ENCODE assay signal across 18 cellular contexts in the genomic region with DNA sequence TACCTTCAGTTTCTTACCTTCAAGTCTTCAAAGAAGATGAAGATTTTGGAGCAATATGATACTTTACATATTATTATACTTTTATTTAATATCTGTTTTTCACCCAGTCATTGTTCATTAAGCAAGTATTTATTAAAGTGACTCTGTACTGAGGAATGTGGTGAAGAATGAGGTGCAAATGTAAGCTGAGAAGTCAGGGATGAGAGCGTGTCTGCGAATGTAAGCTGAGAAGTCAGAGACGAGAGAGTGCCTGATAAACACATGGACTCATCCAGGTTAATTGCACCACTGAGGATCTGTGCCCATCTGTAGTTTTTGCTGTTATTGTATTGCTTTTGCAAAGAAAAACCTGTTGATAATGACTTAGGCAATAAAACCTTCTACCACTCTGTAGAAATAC.
DNase-seq lines count a peak whose midpoint lies in the region; ATAC-seq and TF ChIP-seq lines count a peak whose summit lies in the region.
"Had no signal": no experiment of that assay in that cellular context is flagged by ENCODE, and none has a peak within 500 bp of the region (broad histone marks: within the 10 kb centered on the region; RNA-seq: fewer than 3 reads in every experiment).

No MANE protein-coding gene starts in this region.

- POLR2A ChIA-PET in PC-9 (lab: Charles Lee; ENCODE audit: unreplicated experiment): interaction anchor here (0.7 kb wide), 1 partner anchor 513 kb away, joined by 3 read pairs; no protein-coding TSS in a partner anchor

- no peaks in the 10 kb centered on the region for H4K20me1 ChIP-seq in PC-9 (ENCODE audit: insufficient read depth)
- H4K20me1 ChIP-seq: BLaER1 had no signal

- H3K9me3 ChIP-seq in PC-9 (ENCODE audit: insufficient read depth, low read depth): no peaks in the 10 kb centered on the region
- H3K9me3 ChIP-seq: BLaER1, gastrocnemius medialis had no signal

- no peaks in the 10 kb centered on the region for H3K9me3 Mint-ChIP-seq in endothelial cell (ENCODE audit: unreplicated experiment)
- no peaks in the 10 kb centered on the region for H3K9me3 Mint-ChIP-seq in stimulated activated effector memory CD8-positive, alpha-beta T cell treated with anti-CD3 and anti-CD28 coated beads, Interleukin-12 subunit alpha, Interleukin-12 subunit beta, amount 100 ng/mL, for 72 hours
- H3K9me3 Mint-ChIP-seq: activated naive CD8-positive, alpha-beta T cell treated with anti-CD3 and anti-CD28 coated beads, Interleukin-2, amount 50 U/mL, for 24 hours had no signal

- H3K4me3 ChIP-seq in PC-9: no peak overlapping the region
- H3K4me3 ChIP-seq: BLaER1, gastrocnemius medialis had no signal

- H3K4me1 Mint-ChIP-seq in endothelial cell (ENCODE audit: unreplicated experiment): peaks cover 15% of the 10 kb centered on the region
- no peaks in the 10 kb centered on the region for H3K4me1 Mint-ChIP-seq in stimulated activated effector memory CD8-positive, alpha-beta T cell treated with anti-CD3 and anti-CD28 coated beads, Interleukin-12 subunit alpha, Interleukin-12 subunit beta, amount 100 ng/mL, for 72 hours
- H3K4me1 Mint-ChIP-seq: activated naive CD8-positive, alpha-beta T cell treated with anti-CD3 and anti-CD28 coated beads, Interleukin-2, amount 50 U/mL, for 24 hours had no signal

- no peak for TF ChIP-seq CTCF in PC-9 (conservative IDR thresholded peaks at IDR 0.05)
- no peak for TF ChIP-seq CTCF in endothelial cell (IDR thresholded peaks at IDR 0.05; ENCODE audit: unreplicated experiment)

- H3F3A ChIP-seq in PC-9 (ENCODE audit: insufficient read depth, low read depth): no peaks in the 10 kb centered on the region

- H3K79me2 ChIP-seq in PC-9 (ENCODE audit: low read depth): no peaks in the 10 kb centered on the region

- no peak overlapping the region for H3K27ac Mint-ChIP-seq in endothelial cell (ENCODE audit: unreplicated experiment)
- no peak overlapping the region for H3K27ac Mint-ChIP-seq in stimulated activated effector memory CD8-positive, alpha-beta T cell treated with anti-CD3 and anti-CD28 coated beads, Interleukin-12 subunit alpha, Interleukin-12 subunit beta, amount 100 ng/mL, for 72 hours
- H3K27ac Mint-ChIP-seq: activated naive CD8-positive, alpha-beta T cell treated with anti-CD3 and anti-CD28 coated beads, Interleukin-2, amount 50 U/mL, for 24 hours had no signal

- CTCF ChIA-PET in PC-9 (lab: Charles Lee): no interaction called here

- H3K4me3 Mint-ChIP-seq in endothelial cell (ENCODE audit: unreplicated experiment): no peak overlapping the region
- H3K4me3 Mint-ChIP-seq in stimulated activated effector memory CD8-positive, alpha-beta T cell treated with anti-CD3 and anti-CD28 coated beads, Interleukin-12 subunit alpha, Interleukin-12 subunit beta, amount 100 ng/mL, for 72 hours: no peak overlapping the region
- H3K4me3 Mint-ChIP-seq: activated naive CD8-positive, alpha-beta T cell treated with anti-CD3 and anti-CD28 coated beads, Interleukin-2, amount 50 U/mL, for 24 hours had no signal

- H3K36me3 ChIP-seq in PC-9 (ENCODE audit: low read depth): no peaks in the 10 kb centered on the region
- H3K36me3 ChIP-seq: BLaER1, gastrocnemius medialis had no signal

- no peak overlapping the region for H3K4me2 ChIP-seq in PC-9
- H3K4me2 ChIP-seq: BLaER1, KMS-11 had no signal

- DNase-seq in HCEC 1CT (peak; percentile 64), PC-9 (peak; percentile 38 to 62), fibroblast of gingiva (ENCODE audit: low read depth) (peak; percentile 62), non-pigmented ciliary epithelial cell (ENCODE audit: low read depth) (peak; percentile 63), endothelial cell (ENCODE audit: low spot score) (no peak)
- no peak for DNase-seq in stimulated activated effector memory CD8-positive, alpha-beta T cell treated with anti-CD3 and anti-CD28 coated beads, Interleukin-12 subunit alpha, Interleukin-12 subunit beta, amount 100 ng/mL, for 72 hours (ENCODE audit: low spot score in 2 of 2)
- DNase-seq: activated CD4-positive, alpha-beta T cell treated with anti-CD3 and anti-CD28 coated beads, Interleukin-2, amount 50 U/mL, for 1 hour; activated naive CD8-positive, alpha-beta T cell treated with anti-CD3 and anti-CD28 coated beads, Interleukin-2, amount 50 U/mL, for 24 hours; activated T-cell treated with anti-CD3 and anti-CD28 coated beads, Interleukin-2, amount 50 U/mL, for 48 hours; cortex of kidney; DMS79; gastrocnemius medialis; NCI-H1694; SHP77 treated with DMSO at 0.1 percent for 48 hours had no signal

- H3K36me3 Mint-ChIP-seq in endothelial cell (ENCODE audit: low read depth, unreplicated experiment): no peaks in the 10 kb centered on the region
- no peaks in the 10 kb centered on the region for H3K36me3 Mint-ChIP-seq in stimulated activated effector memory CD8-positive, alpha-beta T cell treated with anti-CD3 and anti-CD28 coated beads, Interleukin-12 subunit alpha, Interleukin-12 subunit beta, amount 100 ng/mL, for 72 hours

- no peaks in the 10 kb centered on the region for H3K27me3 ChIP-seq in PC-9 (ENCODE audit: insufficient read depth, low read depth)
- H3K27me3 ChIP-seq: BLaER1, gastrocnemius medialis had no signal

- H3K27me3 Mint-ChIP-seq in endothelial cell (ENCODE audit: unreplicated experiment): peaks cover 2% of the 10 kb centered on the region
- H3K27me3 Mint-ChIP-seq: activated naive CD8-positive, alpha-beta T cell treated with anti-CD3 and anti-CD28 coated beads, Interleukin-2, amount 50 U/mL, for 24 hours had no signal

- 0 out of 2 replicates have a peak, but pooled peaks cover 8% of the 10 kb centered on the region for H3K4me1 ChIP-seq in PC-9 (replicated peaks; ENCODE audit: insufficient read depth)
- H3K4me1 ChIP-seq: BLaER1 had no signal

- BruUV-seq in PC-9 (replicated peaks; lab: Mats Ljungman, UMichigan): no TSS peak

- ATAC-seq in HG03159 (IDR thresholded peaks at IDR 0.05; ENCODE audit: unreplicated experiment): no peak
- no peak for ATAC-seq in stimulated activated effector memory CD8-positive, alpha-beta T cell treated with anti-CD3 and anti-CD28 coated beads, Interleukin-12 subunit alpha, Interleukin-12 subunit beta, amount 100 ng/mL, for 72 hours
- ATAC-seq: activated naive CD8-positive, alpha-beta T cell treated with anti-CD3 and anti-CD28 coated beads, Interleukin-2, amount 50 U/mL, for 24 hours; gastrocnemius medialis; HCT116 had no signal

- H3K9me2 ChIP-seq in PC-9 (ENCODE audit: insufficient read depth): no peaks in the 10 kb centered on the region

- H2AFZ ChIP-seq in PC-9: peak overlapping the region; percentile 32; the same call in 1 of the 2 replicates

- H3K27ac ChIP-seq in PC-9: no peak overlapping the region
- H3K27ac ChIP-seq: BLaER1, gastrocnemius medialis, KMS-11 had no signal

- intact Hi-C loops in PC-9 (cut with micrococcal nuclease; ENCODE audit: unreplicated experiment): no loop called here

Comparison
In these comparisons a context has a peak if more than half of its experiments do, and no peak if none do; other contexts are left out.
1. DNase-seq: peak in HCEC 1CT (single experiment), PC-9 (2 of 2), fibroblast of gingiva (single experiment) and non-pigmented ciliary epithelial cell (single experiment); none in endothelial cell (single experiment) and stimulated activated effector memory CD8-positive, alpha-beta T cell treated with anti-CD3 and anti-CD28 coated beads, Interleukin-12 subunit alpha, Interleukin-12 subunit beta, amount 100 ng/mL, for 72 hours (0 of 2).